Comparison of ENCODE assay signal across 19 cellular contexts in the genomic region with DNA sequence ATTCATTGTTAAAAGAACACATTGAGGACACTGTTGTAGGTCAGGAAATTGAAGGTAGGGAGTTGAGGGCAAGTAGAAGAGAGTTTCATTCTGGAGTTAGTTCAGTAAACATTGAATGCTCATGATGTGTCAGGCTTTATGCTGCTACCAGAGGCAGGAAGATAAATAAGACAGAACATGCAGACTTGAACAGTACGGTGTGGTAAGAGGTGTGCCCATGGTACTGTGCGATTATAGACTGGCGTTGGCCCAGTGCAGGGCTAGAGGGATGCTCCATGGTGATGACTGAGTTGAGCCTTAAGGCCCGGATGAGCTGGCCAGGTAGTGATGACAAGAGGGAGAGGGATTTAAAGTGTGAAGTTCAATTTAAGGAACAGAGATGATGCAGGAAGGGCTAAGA.
"Had no signal": no experiment of that assay in that cellular context is flagged by ENCODE, and none has a peak within 500 bp of the region (broad histone marks: within the 10 kb centered on the region; RNA-seq: fewer than 3 reads in every experiment).

No MANE protein-coding gene starts in this region.

- H3K9me3 Mint-ChIP-seq: activated T-cell treated with anti-CD3 and anti-CD28 coated beads, Interleukin-2, amount 50 U/mL, for 4 hours; effector memory CD8-positive, alpha-beta T cell; mesothelial cell of epicardium; nephron progenitor cell had no signal

- H3K4me1 Mint-ChIP-seq: nephron progenitor cell had no signal

- H3K27ac Mint-ChIP-seq: effector memory CD8-positive, alpha-beta T cell; mesothelial cell of epicardium; nephron progenitor cell had no signal

- H3K36me3 ChIP-seq: left lung, suprapubic skin had no signal

- H3K27ac ChIP-seq: left lung, suprapubic skin had no signal

- H3K36me3 Mint-ChIP-seq: mesothelial cell of epicardium had no signal

- ATAC-seq: activated T-cell treated with anti-CD3 and anti-CD28 coated beads, Interleukin-2, amount 50 U/mL, for 4 hours; effector memory CD8-positive, alpha-beta T cell; left lung had no signal

- H3K27me3 ChIP-seq: left lung, suprapubic skin had no signal

- DNase-seq: activated CD4-positive, alpha-beta T cell treated with anti-CD3 and anti-CD28 coated beads, Interleukin-2, amount 50 U/mL, for 1 hour; activated CD4-positive, CD25-positive, alpha-beta regulatory T cell treated with anti-CD3 and anti-CD28 coated beads, Interleukin-2, amount 50 U/mL, for 72 hours; activated CD8-positive, alpha-beta memory T cell treated with anti-CD3 and anti-CD28 coated beads, Interleukin-2, amount 50 U/mL, for 4 hours; activated effector memory CD4-positive, alpha-beta T cell treated with Interleukin-2 at 50 U/mL for 16 hours; activated naive CD4-positive, alpha-beta T cell treated with anti-CD3 and anti-CD28 coated beads, Interleukin-2, amount 50 U/mL, for 16 hours; activated T-cell treated with anti-CD3 and anti-CD28 coated beads, Interleukin-2, amount 50 U/mL, for 4 hours; effector memory CD8-positive, alpha-beta T cell; foreskin melanocyte; kidney; left lung; nephron progenitor cell; stimulated activated CD4-positive, alpha-beta T cell treated with anti-CD3 and anti-CD28 coated beads, Interleukin-12 subunit alpha, Interleukin-12 subunit beta, amount 100 ng/mL, for 4 hours; stimulated activated CD4-positive, alpha-beta T cell treated with anti-CD3 and anti-CD28 coated beads, Interleukin-2, amount 100 ng/mL, for 24 hours; stimulated activated naive CD4-positive, alpha-beta T cell treated with Interleukin-2 at 50 U/mL for 16 hours; T-helper 1 cell; T1000; trophoblast cell had no signal

- H3K4me1 ChIP-seq: left lung had no signal

- H3K9me3 ChIP-seq: left lung, suprapubic skin had no signal

- H3K4me3 ChIP-seq: left lung, suprapubic skin had no signal

- H3K4me3 Mint-ChIP-seq: activated T-cell treated with anti-CD3 and anti-CD28 coated beads, Interleukin-2, amount 50 U/mL, for 4 hours; effector memory CD8-positive, alpha-beta T cell; mesothelial cell of epicardium; nephron progenitor cell had no signal
